In genomic region chr9:124869986-124870560, GRCh38 we compare ENCODE assay signal across 8 cellular contexts. TPM values are rescaled to one million over a fixed set of nuclear protein-coding genes. Genes with fewer than 3 reads are reported as not detected.
DNase-seq lines count a peak whose midpoint lies in the region; ATAC-seq and TF ChIP-seq lines count a peak whose summit lies in the region.

No MANE protein-coding gene starts in this region.

- peak; percentile 50 for ATAC-seq in GM18867 (IDR thresholded peaks at IDR 0.05; ENCODE audit: unreplicated experiment)
- ATAC-seq in HG02885 (IDR thresholded peaks at IDR 0.05; ENCODE audit: poor library complexity, unreplicated experiment) = peak; percentile 51

- no peaks in the 10 kb centered on the region for H3K36me3 ChIP-seq in hepatocyte (replicated peaks; ENCODE audit: insufficient read depth, low read depth)

- H3K4me2 ChIP-seq in hepatocyte = peak overlapping the region; percentile 92

- no peaks in the 10 kb centered on the region for H3K27me3 ChIP-seq in hepatocyte

- peaks cover 75% of the 10 kb centered on the region for H3K79me2 ChIP-seq in hepatocyte

- no peaks in the 10 kb centered on the region for H3K9me3 ChIP-seq in hepatocyte (ENCODE audit: low read depth)

- peaks cover 25% of the 10 kb centered on the region for H4K20me1 ChIP-seq in hepatocyte (ENCODE audit: insufficient read depth, poor library complexity, severe bottlenecking)

- H3K4me3 ChIP-seq in hepatocyte = peak overlapping the region; percentile 98

- DNase-seq in RPMI8226 (peak; percentile 85), hepatocyte (ENCODE audit: low spot score) (peak; percentile 75), NCI-H2107 treated with DMSO at 0.1 percent for 48 hours (lab: John Stamatoyannopoulos, UW; ENCODE audit: unreplicated experiment) (no peak), D341Med (ENCODE audit: low spot score) (no peak)
- peak; percentile 93 for DNase-seq in activated naive CD4-positive, alpha-beta T cell treated with Interleukin-2 at 50 U/mL for 16 hours
- DNase-seq in stimulated activated CD4-positive, alpha-beta T cell treated with anti-CD3 and anti-CD28 coated beads, Interleukin-12 subunit alpha, Interleukin-12 subunit beta, amount 100 ng/mL, for 4 hours = peak; percentile 88

- H3K27ac ChIP-seq in hepatocyte = peak overlapping the region; percentile 100

- no peak for TF ChIP-seq CTCF in hepatocyte (IDR thresholded peaks at IDR 0.05; ENCODE audit: poor library complexity)

- peaks cover 25% of the 10 kb centered on the region for H3K4me1 ChIP-seq in hepatocyte (ENCODE audit: insufficient read depth)

- peak overlapping the region; percentile 8 for H2AFZ ChIP-seq in hepatocyte

- no peaks in the 10 kb centered on the region for H3K9me2 ChIP-seq in hepatocyte (replicated peaks; ENCODE audit: insufficient read depth)

- 8% methylated on average over 12 of the region's 12 CpGs for WGBS in hepatocyte (ENCODE audit: low lambda C conversion rate, missing lambda C conversion rate)

RNA-seq across cellular contexts. Expression of gene ARPC5L, which starts 8.1 kb away (rescaled TPM):
- total RNA-seq in hepatocyte = 40.3 and 44.0 TPM in 2 replicates
- 84.4 and 95.5 TPM in 2 replicates for polyA plus RNA-seq in hepatocyte

RNA-seq across cellular contexts. Expression of gene RPL35, which starts 8.3 kb away (rescaled TPM):
- 1,257 and 1,574 TPM in 2 replicates for total RNA-seq in hepatocyte
- polyA plus RNA-seq in hepatocyte = 927 and 1,057 TPM in 2 replicates

RNA-seq across cellular contexts. Expression of gene WDR38, which starts 16.8 kb away (rescaled TPM):
- not detected in 2 replicates for total RNA-seq in hepatocyte
- polyA plus RNA-seq in hepatocyte = not detected in 2 replicates

Comparison
In these comparisons a context has a peak if more than half of its experiments do, and no peak if none do; other contexts are left out.
1. DNase-seq: peak in RPMI8226 (single experiment), activated naive CD4-positive, alpha-beta T cell treated with Interleukin-2 at 50 U/mL for 16 hours (single experiment), hepatocyte (single experiment) and stimulated activated CD4-positive, alpha-beta T cell treated with anti-CD3 and anti-CD28 coated beads, Interleukin-12 subunit alpha, Interleukin-12 subunit beta, amount 100 ng/mL, for 4 hours (single experiment); none in NCI-H2107 treated with DMSO at 0.1 percent for 48 hours (single experiment) and D341Med (single experiment).